ENCODE assay signal across 8 cellular contexts in genomic region chr14:21309238-21309636, GRCh38. TPM values are rescaled to one million over a fixed set of nuclear protein-coding genes. Genes with fewer than 3 reads are reported as not detected.
DNase-seq lines count a peak whose midpoint lies in the region; ATAC-seq and TF ChIP-seq lines count a peak whose summit lies in the region.

No MANE protein-coding gene starts in this region.

- no peaks in the 10 kb centered on the region for H3K9me3 ChIP-seq in suprapubic skin

- H3K4me3 Mint-ChIP-seq in activated CD8-positive, alpha-beta memory T cell treated with anti-CD3 and anti-CD28 coated beads, Interleukin-2, amount 10 ng/mL, durations not matched to agents 7 days and 5 days, result peak overlapping the region; percentile 35
- peak overlapping the region; percentile 76 for H3K4me3 Mint-ChIP-seq in activated naive CD8-positive, alpha-beta T cell treated with anti-CD3 and anti-CD28 coated beads, Interleukin-2, amount 10 ng/mL, durations not matched to agents 7 days and 5 days

- CTCF ChIA-PET in activated CD8-positive, alpha-beta memory T cell treated with anti-CD3 and anti-CD28 coated beads, Interleukin-2, amount 10 ng/mL, durations not matched to agents 7 days and 5 days (lab: Charles Lee), result interaction anchor here (0.6 to 0.7 kb wide), 2 partner anchors 15 to 33 kb away, joined by 3 read pairs; no protein-coding TSS in a partner anchor
- CTCF ChIA-PET in GM10248 (lab: Yijun Ruan, JAX), result interaction anchor here (0.9 to 2.3 kb wide), 6 partner anchors 11 to 167 kb away, joined by 3 to 6 read pairs (median 3); no protein-coding TSS in a partner anchor

- H3K9me3 Mint-ChIP-seq in activated CD8-positive, alpha-beta memory T cell treated with anti-CD3 and anti-CD28 coated beads, Interleukin-2, amount 10 ng/mL, durations not matched to agents 7 days and 5 days (ENCODE audit: low read depth), result no peaks in the 10 kb centered on the region
- peaks cover 2% of the 10 kb centered on the region for H3K9me3 Mint-ChIP-seq in activated naive CD8-positive, alpha-beta T cell treated with anti-CD3 and anti-CD28 coated beads, Interleukin-2, amount 10 ng/mL, durations not matched to agents 7 days and 5 days

- H3K27ac ChIP-seq in suprapubic skin, result peak overlapping the region; percentile 3

- POLR2A ChIA-PET in activated naive CD8-positive, alpha-beta T cell treated with anti-CD3 and anti-CD28 coated beads, Interleukin-2, amount 10 ng/mL, durations not matched to agents 7 days and 5 days (lab: Charles Lee), result interaction anchor here (0.6 kb wide), 1 partner anchor 1982 kb away, joined by 3 read pairs; no protein-coding TSS in a partner anchor
- POLR2A ChIA-PET in GM10248 (lab: Yijun Ruan, JAX), result interaction anchor here (0.5 to 1.0 kb wide), 2 partner anchors 128 to 287 kb away, joined by 4 to 7 read pairs; no protein-coding TSS in a partner anchor

- peak overlapping the region; percentile 38 for H3K27ac Mint-ChIP-seq in activated CD8-positive, alpha-beta memory T cell treated with anti-CD3 and anti-CD28 coated beads, Interleukin-2, amount 10 ng/mL, durations not matched to agents 7 days and 5 days
- peak overlapping the region; percentile 11 for H3K27ac Mint-ChIP-seq in activated naive CD8-positive, alpha-beta T cell treated with anti-CD3 and anti-CD28 coated beads, Interleukin-2, amount 10 ng/mL, durations not matched to agents 7 days and 5 days

- peak overlapping the region; percentile 34 for H3K4me3 ChIP-seq in suprapubic skin

- H3K27me3 ChIP-seq in suprapubic skin, result no peaks in the 10 kb centered on the region

- TF ChIP-seq EP300 in suprapubic skin (IDR thresholded peaks at IDR 0.05), result no peak

- WGBS in suprapubic skin, result 67% methylated on average over 8 of the region's 8 CpGs

- TF ChIP-seq CTCF in suprapubic skin (IDR thresholded peaks at IDR 0.05) (no peak), GM10248 (IDR thresholded peaks at IDR 0.05; ENCODE audit: control extremely low read depth, extremely low read depth, low read depth, missing control alignments) (no peak)

- H3K36me3 ChIP-seq in suprapubic skin, result no peaks in the 10 kb centered on the region

- ATAC-seq in activated CD8-positive, alpha-beta memory T cell treated with anti-CD3 and anti-CD28 coated beads, Interleukin-2, amount 10 ng/mL, durations not matched to agents 7 days and 5 days, result no peak
- no peak for ATAC-seq in activated naive CD8-positive, alpha-beta T cell treated with anti-CD3 and anti-CD28 coated beads, Interleukin-2, amount 10 ng/mL, durations not matched to agents 7 days and 5 days (ENCODE audit: low read depth)
- ATAC-seq in left lobe of liver (peak; percentile 4), GM19328 (IDR thresholded peaks at IDR 0.05; ENCODE audit: unreplicated experiment) (no peak)

- H3K4me1 Mint-ChIP-seq in activated CD8-positive, alpha-beta memory T cell treated with anti-CD3 and anti-CD28 coated beads, Interleukin-2, amount 10 ng/mL, durations not matched to agents 7 days and 5 days, result peaks cover 15% of the 10 kb centered on the region
- H3K4me1 Mint-ChIP-seq in activated naive CD8-positive, alpha-beta T cell treated with anti-CD3 and anti-CD28 coated beads, Interleukin-2, amount 10 ng/mL, durations not matched to agents 7 days and 5 days, result peaks cover 14% of the 10 kb centered on the region

- no peak for TF ChIP-seq POLR2A in suprapubic skin (IDR thresholded peaks at IDR 0.05)

- H3K4me1 ChIP-seq in suprapubic skin, result peaks cover 10% of the 10 kb centered on the region

- peaks cover 13% of the 10 kb centered on the region for H3K27me3 Mint-ChIP-seq in activated CD8-positive, alpha-beta memory T cell treated with anti-CD3 and anti-CD28 coated beads, Interleukin-2, amount 10 ng/mL, durations not matched to agents 7 days and 5 days
- H3K27me3 Mint-ChIP-seq in activated naive CD8-positive, alpha-beta T cell treated with anti-CD3 and anti-CD28 coated beads, Interleukin-2, amount 10 ng/mL, durations not matched to agents 7 days and 5 days, result peaks cover 22% of the 10 kb centered on the region

- no peaks in the 10 kb centered on the region for H3K36me3 Mint-ChIP-seq in activated CD8-positive, alpha-beta memory T cell treated with anti-CD3 and anti-CD28 coated beads, Interleukin-2, amount 10 ng/mL, durations not matched to agents 7 days and 5 days
- no peaks in the 10 kb centered on the region for H3K36me3 Mint-ChIP-seq in activated naive CD8-positive, alpha-beta T cell treated with anti-CD3 and anti-CD28 coated beads, Interleukin-2, amount 10 ng/mL, durations not matched to agents 7 days and 5 days

- DNase-seq in activated CD8-positive, alpha-beta memory T cell treated with anti-CD3 and anti-CD28 coated beads, Interleukin-2, amount 10 ng/mL, durations not matched to agents 7 days and 5 days, result no peak
- DNase-seq in activated CD8-positive, alpha-beta memory T cell treated with anti-CD3 and anti-CD28 coated beads for 24 hours, result no peak
- DNase-seq in activated naive CD8-positive, alpha-beta T cell treated with anti-CD3 and anti-CD28 coated beads, Interleukin-2, amount 10 ng/mL, durations not matched to agents 7 days and 5 days, result no peak
- DNase-seq in left lobe of liver (ENCODE audit: low spot score) (no peak), suprapubic skin (ENCODE audit: low spot score in 2 of 2) (no peak), NCI-H524 (lab: John Stamatoyannopoulos, UW) (no peak), GM10248 (ENCODE audit: extremely low spot score) (no peak)

RNA-seq across cellular contexts. Expression of gene RPGRIP1, which starts 29.4 kb away (rescaled TPM):
- not detected for total RNA-seq in activated CD8-positive, alpha-beta memory T cell treated with anti-CD3 and anti-CD28 coated beads, Interleukin-2, amount 10 ng/mL, durations not matched to agents 7 days and 5 days
- total RNA-seq in activated naive CD8-positive, alpha-beta T cell treated with anti-CD3 and anti-CD28 coated beads, Interleukin-2, amount 10 ng/mL, durations not matched to agents 7 days and 5 days, result not detected
- total RNA-seq in left lobe of liver, result 0.23 TPM
- total RNA-seq in suprapubic skin, result not detected

RNA-seq across cellular contexts. Expression of gene HNRNPC, which starts 40.0 kb away (rescaled TPM):
- 100 to 1,000 TPM; 718 to 921 TPM for total RNA-seq in activated CD8-positive, alpha-beta memory T cell treated with anti-CD3 and anti-CD28 coated beads, Interleukin-2, amount 10 ng/mL, durations not matched to agents 7 days and 5 days
- total RNA-seq in activated naive CD8-positive, alpha-beta T cell treated with anti-CD3 and anti-CD28 coated beads, Interleukin-2, amount 10 ng/mL, durations not matched to agents 7 days and 5 days, result 100 to 1,000 TPM; 658 to 677 TPM
- total RNA-seq in left lobe of liver, result 162 TPM
- 100 to 1,000 TPM; 355 to 512 (median 409) TPM for total RNA-seq in suprapubic skin
